In genomic region chr21:45621435-45622331, GRCh38 we compare ENCODE assay signal across 1 cellular context. TPM values are rescaled to one million over a fixed set of nuclear protein-coding genes. Genes with fewer than 3 reads are reported as not detected.
"Had no signal": no experiment of that assay in that cellular context is flagged by ENCODE, and none has a peak within 500 bp of the region (broad histone marks: within the 10 kb centered on the region; RNA-seq: fewer than 3 reads in every experiment).

No MANE protein-coding gene starts in this region.

RNA-seq across cellular contexts. Expression of gene PCBP3, which starts 21.8 kb away (rescaled TPM):
- total RNA-seq: PC-9 had no signal
